In the genomic region with DNA sequence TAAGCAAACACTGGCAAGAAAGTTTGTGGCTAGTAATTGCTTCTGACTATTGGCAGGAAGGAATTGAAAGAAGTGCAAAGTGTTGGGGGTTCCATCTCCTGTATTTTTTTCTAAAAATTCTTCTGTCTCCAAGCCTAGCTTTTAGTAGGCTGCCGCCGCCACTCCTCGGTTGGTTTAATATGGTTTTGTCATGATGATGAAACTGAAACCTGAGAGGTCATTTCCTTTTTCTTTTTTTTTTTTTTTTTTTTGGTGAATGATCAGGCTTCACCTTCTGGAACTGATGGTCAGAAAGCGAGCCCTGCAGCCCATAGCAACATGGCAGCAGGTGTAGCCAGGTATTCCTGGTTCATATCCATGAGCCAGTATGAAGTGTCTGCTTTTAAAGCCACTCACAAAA, we compare ENCODE assay signal across 22 cellular contexts.
DNase-seq lines count a peak whose midpoint lies in the region; ATAC-seq, FAIRE-seq and TF ChIP-seq lines count a peak whose summit lies in the region.
"Had no signal": no experiment of that assay in that cellular context is flagged by ENCODE, and none has a peak within 500 bp of the region (broad histone marks: within the 10 kb centered on the region; RNA-seq: fewer than 3 reads in every experiment).

No MANE protein-coding gene starts in this region.

- H3K9me3 Mint-ChIP-seq in HFFc6 (peaks cover 13% of the 10 kb centered on the region; the same call in 1 of the 2 replicates), astrocyte (ENCODE audit: unreplicated experiment) (no peaks in the 10 kb centered on the region), osteocyte (ENCODE audit: unreplicated experiment) (no peaks in the 10 kb centered on the region)
- H3K9me3 Mint-ChIP-seq: activated naive CD8-positive, alpha-beta T cell treated with anti-CD3 and anti-CD28 coated beads, Interleukin-2, amount 50 U/mL, for 24 hours had no signal

- no peak overlapping the region for H3K4me2 ChIP-seq in astrocyte (ENCODE audit: low read length)
- H3K4me2 ChIP-seq: PC-9 had no signal

- H3K79me2 ChIP-seq in astrocyte (ENCODE audit: insufficient read depth, low read length): peaks cover 99% of the 10 kb centered on the region

- peaks cover 65% of the 10 kb centered on the region for H3K27me3 Mint-ChIP-seq in HFFc6 (ENCODE audit: insufficient read depth)
- H3K27me3 Mint-ChIP-seq in astrocyte (ENCODE audit: low read depth, unreplicated experiment): no peaks in the 10 kb centered on the region
- H3K27me3 Mint-ChIP-seq in osteocyte (ENCODE audit: unreplicated experiment): no peaks in the 10 kb centered on the region
- H3K27me3 Mint-ChIP-seq: activated naive CD8-positive, alpha-beta T cell treated with anti-CD3 and anti-CD28 coated beads, Interleukin-2, amount 50 U/mL, for 24 hours had no signal

- ATAC-seq in GM18498 (IDR thresholded peaks at IDR 0.05; ENCODE audit: unreplicated experiment) (peak; percentile 48), HG02870 (IDR thresholded peaks at IDR 0.05; ENCODE audit: unreplicated experiment) (no peak), omental fat pad (ENCODE audit: low FRiP score) (no peak)
- ATAC-seq: activated naive CD8-positive, alpha-beta T cell treated with anti-CD3 and anti-CD28 coated beads, Interleukin-2, amount 50 U/mL, for 24 hours had no signal

- no peak overlapping the region for H2AFZ ChIP-seq in astrocyte (ENCODE audit: low read depth, low read length)
- H2AFZ ChIP-seq: PC-9 had no signal

- H3K9me3 ChIP-seq in astrocyte (ENCODE audit: insufficient read depth, low read depth, low read length): no peaks in the 10 kb centered on the region
- H3K9me3 ChIP-seq: pancreas, vagina had no signal

- H3K4me1 Mint-ChIP-seq in HFFc6 (ENCODE audit: low read depth) (peaks cover 88% of the 10 kb centered on the region), astrocyte (ENCODE audit: low read depth, unreplicated experiment) (peaks cover 65% of the 10 kb centered on the region), osteocyte (ENCODE audit: unreplicated experiment) (peaks cover 42% of the 10 kb centered on the region)

- no peak overlapping the region for H3K4me3 ChIP-seq in astrocyte (ENCODE audit: insufficient read depth, low read depth, low read length)
- H3K4me3 ChIP-seq: cardiac muscle cell, pancreas, PC-9, vagina had no signal

- H3K4me3 Mint-ChIP-seq in HFFc6 (peak overlapping the region; percentile 32; the same call in 1 of the 2 replicates), astrocyte (ENCODE audit: unreplicated experiment) (no peak overlapping the region), osteocyte (ENCODE audit: unreplicated experiment) (no peak overlapping the region)
- H3K4me3 Mint-ChIP-seq: activated naive CD8-positive, alpha-beta T cell treated with anti-CD3 and anti-CD28 coated beads, Interleukin-2, amount 50 U/mL, for 24 hours had no signal

- DNase-seq in HFFc6: no peak
- DNase-seq in astrocyte (ENCODE audit: low read depth): no peak
- DNase-seq in osteocyte (ENCODE audit: extremely low spot score, unreplicated experiment): no peak
- no peak for DNase-seq in omental fat pad (ENCODE audit: low spot score)
- no peak for DNase-seq in SHP77 (lab: John Stamatoyannopoulos, UW)
- DNase-seq in DMS 273 treated with DMSO at 0.1 percent for 48 hours (lab: John Stamatoyannopoulos, UW): no peak
- DNase-seq: activated CD8-positive, alpha-beta memory T cell treated with anti-CD3 and anti-CD28 coated beads for 24 hours; activated naive CD8-positive, alpha-beta T cell treated with anti-CD3 and anti-CD28 coated beads, Interleukin-2, amount 50 U/mL, for 24 hours; EL; GOT3; KBM-7; NCI-H1436; NCI-H2171 treated with DMSO at 0.1 percent for 48 hours; PC-9; stimulated activated CD4-positive, alpha-beta T cell treated with anti-CD3 and anti-CD28 coated beads, Interleukin-4, amount 100 ng/mL, for 24 hours; T-helper 2 cell had no signal

- no peak for TF ChIP-seq CTCF in HFFc6 (IDR thresholded peaks at IDR 0.05)
- TF ChIP-seq CTCF in astrocyte (IDR thresholded peaks at IDR 0.05; ENCODE audit: insufficient read depth, low read depth, low read length): no peak
- no peak for TF ChIP-seq CTCF in osteocyte (IDR thresholded peaks at IDR 0.05)
- TF ChIP-seq CTCF in omental fat pad (IDR thresholded peaks at IDR 0.05): no peak

- peaks cover 88% of the 10 kb centered on the region for H4K20me1 ChIP-seq in astrocyte (ENCODE audit: insufficient read depth, low read length)

- H3K27ac ChIP-seq in astrocyte (ENCODE audit: low read depth, low read length): no peak overlapping the region
- H3K27ac ChIP-seq: cardiac muscle cell, PC-9, vagina had no signal

- H3K36me3 ChIP-seq in astrocyte (ENCODE audit: insufficient read depth, low read length): peaks cover 41% of the 10 kb centered on the region
- H3K36me3 ChIP-seq: cardiac muscle cell, pancreas, vagina had no signal

- no peak overlapping the region for H3K9ac ChIP-seq in astrocyte (ENCODE audit: low read length)

- no peaks in the 10 kb centered on the region for H3K27me3 ChIP-seq in astrocyte (ENCODE audit: insufficient read depth, low read length)
- H3K27me3 ChIP-seq: cardiac muscle cell, pancreas, vagina had no signal

- no peak for FAIRE-seq in astrocyte (lab: Jason Lieb, UNC)
- FAIRE-seq: frontal cortex, pancreas had no signal

- H3K36me3 Mint-ChIP-seq in HFFc6 (ENCODE audit: low read depth) (peaks cover 71% of the 10 kb centered on the region), astrocyte (ENCODE audit: low read depth, unreplicated experiment) (peaks cover 22% of the 10 kb centered on the region), osteocyte (ENCODE audit: unreplicated experiment) (peaks cover 39% of the 10 kb centered on the region)

- peaks cover 13% of the 10 kb centered on the region for H3K4me1 ChIP-seq in astrocyte (ENCODE audit: insufficient read depth, low read length)

- H3K27ac Mint-ChIP-seq in HFFc6 (peak overlapping the region; percentile 27), astrocyte (ENCODE audit: unreplicated experiment) (peak overlapping the region; percentile 44), osteocyte (ENCODE audit: unreplicated experiment) (peak overlapping the region; percentile 60)
- H3K27ac Mint-ChIP-seq: activated naive CD8-positive, alpha-beta T cell treated with anti-CD3 and anti-CD28 coated beads, Interleukin-2, amount 50 U/mL, for 24 hours had no signal
